In the genomic region with DNA sequence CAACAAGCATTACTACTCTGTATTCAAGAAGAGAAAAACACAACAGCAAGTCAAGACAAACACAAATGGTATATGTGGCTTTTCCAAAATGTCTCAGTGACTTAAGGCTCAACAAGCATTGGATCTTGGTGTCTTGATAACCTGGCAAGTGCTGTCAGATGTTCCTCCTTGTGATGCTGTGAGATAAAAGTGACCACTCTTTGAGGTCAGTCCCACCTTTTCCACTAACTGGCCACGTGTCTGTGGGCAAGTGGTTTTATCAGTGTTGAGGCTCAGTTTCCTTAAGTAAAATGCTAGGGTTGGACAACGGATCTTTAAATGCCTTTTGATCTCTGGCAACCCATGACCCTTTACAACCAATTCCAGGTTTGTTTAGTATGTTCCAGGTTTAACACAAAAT, we compare ENCODE assay signal across 21 cellular contexts.
DNase-seq lines count a peak whose midpoint lies in the region; ATAC-seq, FAIRE-seq and TF ChIP-seq lines count a peak whose summit lies in the region.
"Had no signal": no experiment of that assay in that cellular context is flagged by ENCODE, and none has a peak within 500 bp of the region (broad histone marks: within the 10 kb centered on the region; RNA-seq: fewer than 3 reads in every experiment).

No MANE protein-coding gene starts in this region.

- POLR2A ChIA-PET in activated CD4-positive, alpha-beta T cell treated with anti-CD3 and anti-CD28 coated beads for 36 hours (lab: Charles Lee) = no interaction called here

- TF ChIP-seq CTCF in natural killer cell (IDR thresholded peaks at IDR 0.05) = no peak
- TF ChIP-seq CTCF in vagina (IDR thresholded peaks at IDR 0.05) = no peak

- no peak overlapping the region for H3K4me3 ChIP-seq in vagina
- H3K4me3 ChIP-seq: body of pancreas, left lung, tibial nerve had no signal

- no peak for TF ChIP-seq POLR2A in vagina (IDR thresholded peaks at IDR 0.05)

- H3K36me3 ChIP-seq in vagina = no peaks in the 10 kb centered on the region
- H3K36me3 ChIP-seq: left lung had no signal

- intact Hi-C loops in activated CD4-positive, alpha-beta T cell treated with anti-CD3 and anti-CD28 coated beads, Interleukin-2, amount 10 ng/mL, durations not matched to agents 24 days and 14 days (cut with micrococcal nuclease) = no loop called here
- intact Hi-C loops in activated CD4-positive, alpha-beta T cell treated with anti-CD3 and anti-CD28 coated beads for 36 hours (cut with DNase I, micrococcal nuclease) = no loop called here
- intact Hi-C loops in natural killer cell (cut with micrococcal nuclease) (loop anchor here (2.0 kb wide), 1 partner anchor 14 kb away; no protein-coding TSS in a partner anchor), vagina (cut with DNase I) (no loop called here)

- CTCF ChIA-PET in activated CD4-positive, alpha-beta T cell treated with anti-CD3 and anti-CD28 coated beads for 36 hours (lab: Charles Lee) = interaction anchor here (0.5 kb wide), 1 partner anchor 64 kb away, joined by 3 read pairs; no protein-coding TSS in a partner anchor

- H3K27ac Mint-ChIP-seq in activated CD4-positive, alpha-beta T cell treated with anti-CD3 and anti-CD28 coated beads, Interleukin-2, amount 10 ng/mL, durations not matched to agents 24 days and 14 days = peak overlapping the region; percentile 54
- H3K27ac Mint-ChIP-seq in activated CD4-positive, alpha-beta T cell treated with anti-CD3 and anti-CD28 coated beads for 36 hours = no peak overlapping the region
- peak overlapping the region; percentile 74 for H3K27ac Mint-ChIP-seq in activated T-helper 17 cell treated with anti-CD3 and anti-CD28 coated beads, Interleukin-2, amount 50 U/mL, for 72 hours
- peak overlapping the region in 1 of 2 donors; percentile 6 for H3K27ac Mint-ChIP-seq in natural killer cell

- DNase-seq in activated CD4-positive, alpha-beta T cell treated with anti-CD3 and anti-CD28 coated beads, Interleukin-2, amount 10 ng/mL, durations not matched to agents 24 days and 14 days = peak; percentile 75
- DNase-seq in activated CD4-positive, alpha-beta T cell treated with anti-CD3 and anti-CD28 coated beads for 36 hours = no peak
- DNase-seq in GM18507 (ENCODE audit: extremely low spot score, insufficient read length, low read depth) (no peak), natural killer cell (no peak), vagina (ENCODE audit: extremely low spot score in 2 of 2) (no peak), SHP77 (lab: John Stamatoyannopoulos, UW) (no peak), DMS53 (lab: John Stamatoyannopoulos, UW) (no peak)
- DNase-seq: activated CD4-positive, alpha-beta T cell treated with anti-CD3 and anti-CD28 coated beads, Interleukin-2, amount 50 U/mL, for 48 hours; activated T-cell treated with anti-CD3 and anti-CD28 coated beads, Interleukin-2, amount 50 U/mL, for 4 hours; body of pancreas; CD8-positive, alpha-beta T cell; dermis blood vessel endothelial cell; left lung; NCI-H146; NCI-H446; NCI-H82 had no signal

- H3K27ac ChIP-seq in vagina = no peak overlapping the region
- H3K27ac ChIP-seq: body of pancreas, left lung, tibial nerve had no signal

- H3K36me3 Mint-ChIP-seq in activated CD4-positive, alpha-beta T cell treated with anti-CD3 and anti-CD28 coated beads, Interleukin-2, amount 10 ng/mL, durations not matched to agents 24 days and 14 days (ENCODE audit: low read depth) = peaks cover 65% of the 10 kb centered on the region
- peaks cover 46% of the 10 kb centered on the region for H3K36me3 Mint-ChIP-seq in activated CD4-positive, alpha-beta T cell treated with anti-CD3 and anti-CD28 coated beads for 36 hours (ENCODE audit: low read depth)
- peaks cover 98% of the 10 kb centered on the region for H3K36me3 Mint-ChIP-seq in activated T-helper 17 cell treated with anti-CD3 and anti-CD28 coated beads, Interleukin-2, amount 50 U/mL, for 72 hours (ENCODE audit: low read depth)
- H3K36me3 Mint-ChIP-seq in natural killer cell = peaks cover 8% of the 10 kb centered on the region

- ATAC-seq in activated CD4-positive, alpha-beta T cell treated with anti-CD3 and anti-CD28 coated beads for 36 hours = no peak
- ATAC-seq in activated T-helper 17 cell treated with anti-CD3 and anti-CD28 coated beads, Interleukin-2, amount 50 U/mL, for 72 hours (replicated peaks) = no peak
- peak; percentile 26 to 72 (median 50) for ATAC-seq in natural killer cell
- ATAC-seq: activated T-cell treated with anti-CD3 and anti-CD28 coated beads, Interleukin-2, amount 50 U/mL, for 4 hours; body of pancreas; CD8-positive, alpha-beta T cell; left lung; SK-N-SH treated with all-trans-retinoic acid at 6 μM for 48 hours had no signal

- peak overlapping the region; percentile 4 for H3K4me3 Mint-ChIP-seq in activated CD4-positive, alpha-beta T cell treated with anti-CD3 and anti-CD28 coated beads, Interleukin-2, amount 10 ng/mL, durations not matched to agents 24 days and 14 days
- no peak overlapping the region for H3K4me3 Mint-ChIP-seq in activated CD4-positive, alpha-beta T cell treated with anti-CD3 and anti-CD28 coated beads for 36 hours
- peak overlapping the region; percentile 15 for H3K4me3 Mint-ChIP-seq in activated T-helper 17 cell treated with anti-CD3 and anti-CD28 coated beads, Interleukin-2, amount 50 U/mL, for 72 hours
- peak overlapping the region; percentile 62 for H3K4me3 Mint-ChIP-seq in natural killer cell
- H3K4me3 Mint-ChIP-seq: CD8-positive, alpha-beta T cell; T-helper 2 cell treated with Interferon-gamma antibody and Interleukin-4, amounts not matched to agents 5 μg/mL and 100 μg/mL, for 36 hours had no signal

- peaks cover 10% of the 10 kb centered on the region for H3K4me1 ChIP-seq in vagina
- H3K4me1 ChIP-seq: body of pancreas had no signal

- no peaks in the 10 kb centered on the region for H3K27me3 Mint-ChIP-seq in activated CD4-positive, alpha-beta T cell treated with anti-CD3 and anti-CD28 coated beads, Interleukin-2, amount 10 ng/mL, durations not matched to agents 24 days and 14 days
- no peaks in the 10 kb centered on the region for H3K27me3 Mint-ChIP-seq in activated CD4-positive, alpha-beta T cell treated with anti-CD3 and anti-CD28 coated beads for 36 hours
- H3K27me3 Mint-ChIP-seq in activated T-helper 17 cell treated with anti-CD3 and anti-CD28 coated beads, Interleukin-2, amount 50 U/mL, for 72 hours = no peaks in the 10 kb centered on the region
- peaks cover 0 to 2% of the 10 kb centered on the region in 2 donors for H3K27me3 Mint-ChIP-seq in natural killer cell (ENCODE audit: low read depth in 2 of 2)

- H3K27me3 ChIP-seq in vagina = no peaks in the 10 kb centered on the region
- H3K27me3 ChIP-seq: body of pancreas, left lung, tibial nerve had no signal

- H3K4me1 Mint-ChIP-seq in activated CD4-positive, alpha-beta T cell treated with anti-CD3 and anti-CD28 coated beads, Interleukin-2, amount 10 ng/mL, durations not matched to agents 24 days and 14 days = peaks cover 79% of the 10 kb centered on the region
- peaks cover 87% of the 10 kb centered on the region for H3K4me1 Mint-ChIP-seq in activated CD4-positive, alpha-beta T cell treated with anti-CD3 and anti-CD28 coated beads for 36 hours
- H3K4me1 Mint-ChIP-seq in activated T-helper 17 cell treated with anti-CD3 and anti-CD28 coated beads, Interleukin-2, amount 50 U/mL, for 72 hours = peaks cover 74% of the 10 kb centered on the region
- peaks cover 83% of the 10 kb centered on the region in 2 donors for H3K4me1 Mint-ChIP-seq in natural killer cell

- H3K9me3 ChIP-seq in vagina = no peaks in the 10 kb centered on the region
- H3K9me3 ChIP-seq: body of pancreas, left lung had no signal

- peaks cover 22% of the 10 kb centered on the region for H3K9me3 Mint-ChIP-seq in activated CD4-positive, alpha-beta T cell treated with anti-CD3 and anti-CD28 coated beads, Interleukin-2, amount 10 ng/mL, durations not matched to agents 24 days and 14 days
- peaks cover 14% of the 10 kb centered on the region for H3K9me3 Mint-ChIP-seq in activated CD4-positive, alpha-beta T cell treated with anti-CD3 and anti-CD28 coated beads for 36 hours (ENCODE audit: low read depth)
- peaks cover 12% of the 10 kb centered on the region for H3K9me3 Mint-ChIP-seq in activated T-helper 17 cell treated with anti-CD3 and anti-CD28 coated beads, Interleukin-2, amount 50 U/mL, for 72 hours
- no peaks in the 10 kb centered on the region for H3K9me3 Mint-ChIP-seq in natural killer cell

- FAIRE-seq in GM18507 (lab: Jason Lieb, UNC) = peak; percentile 18
- FAIRE-seq: endometrium had no signal

Comparison
In these comparisons a context has a peak if more than half of its experiments do, and no peak if none do; other contexts are left out.
1. ATAC-seq: peak in natural killer cell (3 of 3); none in activated CD4-positive, alpha-beta T cell treated with anti-CD3 and anti-CD28 coated beads for 36 hours (single experiment) and activated T-helper 17 cell treated with anti-CD3 and anti-CD28 coated beads, Interleukin-2, amount 50 U/mL, for 72 hours (single experiment).